19 cellular contexts compared by ENCODE assay signal in the genomic region with DNA sequence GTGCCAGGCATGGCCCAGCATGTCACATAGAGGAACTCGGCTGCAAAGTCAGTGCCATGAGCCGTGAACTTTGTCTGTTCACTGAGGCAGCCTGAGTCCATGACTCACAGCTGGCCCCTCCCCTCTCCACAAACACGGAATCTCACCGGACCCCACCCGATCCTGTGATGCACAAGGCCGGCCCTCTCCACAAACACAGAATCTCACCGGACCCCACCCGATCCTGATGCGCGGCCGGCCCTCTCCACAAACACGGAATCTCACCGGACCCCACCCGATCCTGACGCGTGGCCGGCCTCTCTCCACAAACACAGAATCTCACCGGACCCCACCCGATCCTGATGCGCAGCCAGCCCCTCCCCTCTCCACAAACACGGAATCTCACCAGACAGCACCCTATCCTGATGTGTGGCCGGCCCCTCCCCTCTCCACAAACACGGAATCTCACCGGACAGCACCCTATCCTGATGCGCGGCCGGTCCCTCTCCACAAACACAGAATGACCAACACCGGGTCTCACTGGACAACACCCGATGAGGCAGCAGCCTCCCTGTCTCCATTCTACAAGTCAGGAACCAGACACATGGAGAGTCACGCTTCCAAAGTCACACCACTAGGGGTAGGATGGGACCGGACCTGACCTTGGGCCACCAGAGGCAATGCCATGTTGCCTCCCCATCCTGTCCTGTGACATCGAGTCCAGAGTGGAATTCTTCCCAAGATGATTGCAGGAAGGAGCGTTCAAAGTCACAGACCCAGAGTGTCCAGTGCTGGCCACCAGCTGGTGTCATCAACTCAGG. TPM values are rescaled to one million over a fixed set of nuclear protein-coding genes. Genes with fewer than 3 reads are reported as not detected.
DNase-seq lines count a peak whose midpoint lies in the region; TF ChIP-seq lines count a peak whose summit lies in the region.
"Had no signal": no experiment of that assay in that cellular context is flagged by ENCODE, and none has a peak within 500 bp of the region (broad histone marks: within the 10 kb centered on the region; RNA-seq: fewer than 3 reads in every experiment).

No MANE protein-coding gene starts in this region.

- H3K79me2 ChIP-seq in PC-9 (ENCODE audit: low read depth) (no peaks in the 10 kb centered on the region), Karpas-422 (ENCODE audit: low read length) (no peaks in the 10 kb centered on the region)

- peaks cover 4% of the 10 kb centered on the region for H3K36me3 Mint-ChIP-seq in chondrocyte (ENCODE audit: low read depth)
- H3K36me3 Mint-ChIP-seq in glutamatergic neuron (ENCODE audit: unreplicated experiment): peaks cover 4% of the 10 kb centered on the region

- no peak overlapping the region for H3K9ac ChIP-seq in Karpas-422 (ENCODE audit: low read length)
- H3K9ac ChIP-seq: SK-N-SH had no signal

- no peak for TF ChIP-seq EP300 in transverse colon (IDR thresholded peaks at IDR 0.05; ENCODE audit: low read depth)

- H4K20me1 ChIP-seq in PC-9 (ENCODE audit: insufficient read depth) (no peaks in the 10 kb centered on the region), Karpas-422 (ENCODE audit: insufficient read depth, low read depth, low read length) (no peaks in the 10 kb centered on the region)

- H3K9me3 ChIP-seq in PC-9 (ENCODE audit: insufficient read depth, low read depth) (no peaks in the 10 kb centered on the region), transverse colon (no peaks in the 10 kb centered on the region), Karpas-422 (ENCODE audit: low read length) (no peaks in the 10 kb centered on the region)
- H3K9me3 ChIP-seq: SK-N-SH, thoracic aorta had no signal

- H3K36me3 ChIP-seq in PC-9 (ENCODE audit: low read depth) (no peaks in the 10 kb centered on the region), transverse colon (no peaks in the 10 kb centered on the region), Karpas-422 (ENCODE audit: insufficient read depth, low read length) (no peaks in the 10 kb centered on the region)
- H3K36me3 ChIP-seq: thoracic aorta had no signal

- in situ Hi-C loops in transverse colon (cut with MboI; ENCODE audit: low pct_ligation_motif_present in 1 of 4, low pct_unique_long_range_greater_than_20kb in 1 of 4, low sequenced_read_pairs in 3 of 4): no loop called here

- H3K9me2 ChIP-seq in PC-9 (ENCODE audit: insufficient read depth) (no peaks in the 10 kb centered on the region), Karpas-422 (replicated peaks; ENCODE audit: insufficient read depth, low read length) (no peaks in the 10 kb centered on the region)
- H3K9me2 ChIP-seq: SK-N-SH had no signal

- H3K27ac Mint-ChIP-seq in chondrocyte (ENCODE audit: unreplicated experiment) (no peak overlapping the region), glutamatergic neuron (ENCODE audit: unreplicated experiment) (peak overlapping the region; percentile 8)
- H3K27ac Mint-ChIP-seq: activated naive CD8-positive, alpha-beta T cell; activated T-cell treated with anti-CD3 and anti-CD28 coated beads, Interleukin-2, amount 50 U/mL, for 24 hours had no signal

- H3K4me1 Mint-ChIP-seq in chondrocyte (ENCODE audit: low read depth) (peaks cover 4% of the 10 kb centered on the region), glutamatergic neuron (ENCODE audit: low read depth, unreplicated experiment) (peaks cover 37% of the 10 kb centered on the region)

- BruUV-seq in PC-9 (replicated peaks; lab: Mats Ljungman, UMichigan): no TSS peak

- H3K4me3 Mint-ChIP-seq in chondrocyte (ENCODE audit: unreplicated experiment): no peak overlapping the region
- H3K4me3 Mint-ChIP-seq in glutamatergic neuron (ENCODE audit: unreplicated experiment): no peak overlapping the region
- H3K4me3 Mint-ChIP-seq: activated naive CD8-positive, alpha-beta T cell; activated T-cell treated with anti-CD3 and anti-CD28 coated beads, Interleukin-2, amount 50 U/mL, for 24 hours had no signal

- POLR2A ChIA-PET in PC-9 (lab: Charles Lee; ENCODE audit: unreplicated experiment): no interaction called here

- peak in 1 of 2 experiments; percentile 50 for DNase-seq in PC-9
- no peak for DNase-seq in chondrocyte (ENCODE audit: low spot score)
- DNase-seq in glutamatergic neuron: no peak
- DNase-seq in transverse colon: peak; percentile 75
- no peak for DNase-seq in Karpas-422
- no peak for DNase-seq in stimulated activated naive CD4-positive, alpha-beta T cell treated with Interleukin-2 at 50 U/mL for 16 hours (lab: John Stamatoyannopoulos, UW)
- DNase-seq in SW 1271 (lab: John Stamatoyannopoulos, UW): no peak
- DNase-seq: activated T-cell treated with anti-CD3 and anti-CD28 coated beads, Interleukin-2, amount 50 U/mL, for 24 hours; DMS 273 treated with DMSO at 0.1 percent for 48 hours; HCEC 1CT; mesendoderm; NCI-H1694 treated with DMSO at 0.1 percent for 48 hours; NCI-H510A; SK-N-SH; stimulated activated CD4-positive, alpha-beta T cell treated with anti-CD3 and anti-CD28 coated beads, Interleukin-2, amount 100 ng/mL, for 48 hours had no signal

- H3K27ac ChIP-seq in PC-9 (peak overlapping the region; percentile 56; the same call in 1 of the 2 replicates), transverse colon (peak overlapping the region; percentile 37 to 58 (median 50)), Karpas-422 (ENCODE audit: low read length) (no peak overlapping the region)
- H3K27ac ChIP-seq: thoracic aorta had no signal

- H3K4me1 ChIP-seq in PC-9 (replicated peaks; ENCODE audit: insufficient read depth) (peaks cover 20% of the 10 kb centered on the region), transverse colon (peaks cover 0 to 7% (median 3%) of the 10 kb centered on the region in 4 donors), Karpas-422 (ENCODE audit: low read length) (peaks cover 3% of the 10 kb centered on the region; the same call in 1 of the 2 replicates)

- H3K27me3 Mint-ChIP-seq in chondrocyte (ENCODE audit: low read depth) (no peaks in the 10 kb centered on the region), glutamatergic neuron (ENCODE audit: unreplicated experiment) (peaks cover 13% of the 10 kb centered on the region)
- H3K27me3 Mint-ChIP-seq: activated naive CD8-positive, alpha-beta T cell; activated T-cell treated with anti-CD3 and anti-CD28 coated beads, Interleukin-2, amount 50 U/mL, for 24 hours had no signal

- H3F3A ChIP-seq in PC-9 (ENCODE audit: insufficient read depth, low read depth): peaks cover 6% of the 10 kb centered on the region; the same call in 1 of the 2 replicates

- H3K27me3 ChIP-seq in PC-9 (ENCODE audit: insufficient read depth, low read depth): no peaks in the 10 kb centered on the region
- H3K27me3 ChIP-seq in transverse colon: no peaks in the 10 kb centered on the region
- no peaks in the 10 kb centered on the region for H3K27me3 ChIP-seq in Karpas-422 (ENCODE audit: low read length)

- TF ChIP-seq CTCF in PC-9 (conservative IDR thresholded peaks at IDR 0.05) (no peak), chondrocyte (IDR thresholded peaks at IDR 0.05) (peak; percentile 13), glutamatergic neuron (IDR thresholded peaks at IDR 0.05; ENCODE audit: partially characterized antibody, unreplicated experiment) (no peak), transverse colon (IDR thresholded peaks at IDR 0.05) (peak in 1 of 5 experiments; percentile 37)

- CTCF ChIA-PET in PC-9 (lab: Charles Lee): no interaction called here

- H2AFZ ChIP-seq in PC-9 (no peak overlapping the region), Karpas-422 (ENCODE audit: low read length) (no peak overlapping the region)

- H3K9me3 Mint-ChIP-seq in chondrocyte (ENCODE audit: low read depth): no peaks in the 10 kb centered on the region
- H3K9me3 Mint-ChIP-seq in glutamatergic neuron (ENCODE audit: unreplicated experiment): peaks cover 17% of the 10 kb centered on the region
- H3K9me3 Mint-ChIP-seq: activated T-cell treated with anti-CD3 and anti-CD28 coated beads, Interleukin-2, amount 50 U/mL, for 24 hours had no signal

- H3K4me3 ChIP-seq in PC-9: no peak overlapping the region
- H3K4me3 ChIP-seq in transverse colon: no peak overlapping the region
- H3K4me3 ChIP-seq in Karpas-422 (ENCODE audit: low read length): no peak overlapping the region
- H3K4me3 ChIP-seq: thoracic aorta had no signal

- no peak for TF ChIP-seq POLR2A in transverse colon (IDR thresholded peaks at IDR 0.05)

- H3K4me2 ChIP-seq in PC-9 (no peak overlapping the region), Karpas-422 (ENCODE audit: low read depth, low read length, poor library complexity, severe bottlenecking) (no peak overlapping the region)
- H3K4me2 ChIP-seq: SK-N-SH had no signal

- intact Hi-C loops in PC-9 (cut with micrococcal nuclease; ENCODE audit: unreplicated experiment) (loop anchor here (2.0 to 5.0 kb wide), 2 partner anchors 16 to 38 kb away; a partner anchor contains a TSS), transverse colon (cut with DNase I; ENCODE audit: low total_unique reads) (no loop called here)

- 60 to 65% methylated on average over 2 to 33 of the region's 33 CpGs for WGBS in transverse colon (ENCODE audit: low coverage in 1 of 2), 2 donors

RNA-seq across cellular contexts. Expression of a gene that starts 39.6 kb away (rescaled TPM):
- total RNA-seq in PC-9 (2021): 7.9 and 8.0 TPM in 2 replicates
- total RNA-seq in chondrocyte: 4.2 to 5.8 TPM (median 4.4 TPM) in 3 replicates
- 174 TPM for total RNA-seq in glutamatergic neuron (ENCODE audit: unreplicated experiment)
- total RNA-seq in transverse colon: 10 to 100 TPM; 15.6 to 38.2 (median 27.8) TPM
- total RNA-seq in Karpas-422 (2014; rRNA removed; shearing (Covaris generic); ENCODE audit: low replicate concordance): 3.4 and 3.9 TPM in 2 replicates

RNA-seq across cellular contexts. Expression of a gene that starts 56.6 kb away (rescaled TPM):
- total RNA-seq in PC-9 (2021) (not detected in 2 replicates), chondrocyte (not detected in 3 replicates), glutamatergic neuron (ENCODE audit: unreplicated experiment) (0.66 TPM), transverse colon (not detected)
- not detected in 2 replicates for total RNA-seq in Karpas-422 (2014; rRNA removed; shearing (Covaris generic); ENCODE audit: low replicate concordance)
- total RNA-seq: HT1080, sciatic nerve, thoracic aorta had no signal
